15 cellular contexts compared by ENCODE assay signal in the genomic region with DNA sequence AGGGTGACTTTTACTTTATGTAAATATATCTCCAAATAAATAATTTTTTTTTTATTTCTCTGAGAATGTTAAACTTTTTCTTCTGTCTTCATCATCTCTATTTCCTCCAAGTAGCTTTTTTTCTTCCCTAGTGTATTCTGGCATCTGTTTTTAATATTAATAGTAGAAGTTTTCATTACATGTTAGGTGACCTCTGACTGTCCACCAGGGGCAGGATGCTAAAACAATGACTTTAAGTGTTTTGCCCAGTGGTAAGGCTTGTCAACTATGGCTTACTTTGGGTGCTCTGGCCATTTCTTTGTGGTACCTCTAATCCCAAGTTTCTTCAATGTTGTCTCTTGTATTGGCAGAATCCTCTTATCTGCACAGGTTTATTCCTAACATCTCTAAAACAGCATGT.
DNase-seq lines count a peak whose midpoint lies in the region; ATAC-seq and TF ChIP-seq lines count a peak whose summit lies in the region.
"Had no signal": no experiment of that assay in that cellular context is flagged by ENCODE, and none has a peak within 500 bp of the region (broad histone marks: within the 10 kb centered on the region; RNA-seq: fewer than 3 reads in every experiment).

No MANE protein-coding gene starts in this region.

- H3K4me3 ChIP-seq in OCI-LY7 (ENCODE audit: low read depth, low read length, poor library complexity, severe bottlenecking) (no peak overlapping the region), psoas muscle (no peak overlapping the region)
- H3K4me3 ChIP-seq: suprapubic skin had no signal

- intact Hi-C loops in activated CD8-positive, alpha-beta T cell treated with anti-CD3 and anti-CD28 coated beads for 36 hours (cut with micrococcal nuclease), result no loop called here
- intact Hi-C loops in OCI-LY7 (cut with micrococcal nuclease; ENCODE audit: unreplicated experiment), result no loop called here
- intact Hi-C loops in psoas muscle (cut with DNase I), result no loop called here
- intact Hi-C loops in posterior cingulate gyrus (cut with DNase I), result no loop called here

- H3K79me2 ChIP-seq in OCI-LY7 (ENCODE audit: insufficient read depth, low read depth, low read length), result no peaks in the 10 kb centered on the region

- H3K27me3 Mint-ChIP-seq in activated CD8-positive, alpha-beta T cell treated with anti-CD3 and anti-CD28 coated beads for 36 hours, result no peaks in the 10 kb centered on the region
- H3K27me3 Mint-ChIP-seq in activated CD8-positive, alpha-beta T cell treated with anti-CD3 and anti-CD28 coated beads, Interleukin-2, amount 10 ng/mL, durations not matched to agents 7 days and 5 days (ENCODE audit: low read depth), result no peaks in the 10 kb centered on the region
- no peaks in the 10 kb centered on the region for H3K27me3 Mint-ChIP-seq in endothelial cell (ENCODE audit: unreplicated experiment)

- H3K27ac ChIP-seq in OCI-LY7 (ENCODE audit: low read depth, low read length, poor library complexity, severe bottlenecking), result no peak overlapping the region
- no peak overlapping the region for H3K27ac ChIP-seq in psoas muscle
- H3K27ac ChIP-seq: suprapubic skin had no signal

- H3K4me2 ChIP-seq in OCI-LY7 (ENCODE audit: low read length), result no peak overlapping the region

- H3K36me3 ChIP-seq in OCI-LY7 (ENCODE audit: insufficient read depth, low read length) (peaks cover 3% of the 10 kb centered on the region), psoas muscle (ENCODE audit: insufficient read depth in 1 of 2, low read depth in 1 of 2) (peaks cover 0 to 3% of the 10 kb centered on the region in 2 donors)
- H3K36me3 ChIP-seq: suprapubic skin had no signal

- CTCF ChIA-PET in activated CD8-positive, alpha-beta T cell treated with anti-CD3 and anti-CD28 coated beads for 36 hours (lab: Charles Lee), result interaction anchor here (3.2 kb wide), 1 partner anchor 10 kb away, joined by 19 read pairs; no protein-coding TSS in a partner anchor
- CTCF ChIA-PET in activated CD8-positive, alpha-beta T cell treated with anti-CD3 and anti-CD28 coated beads, Interleukin-2, amount 10 ng/mL, durations not matched to agents 7 days and 5 days (lab: Charles Lee), result no interaction called here
- CTCF ChIA-PET in OCI-LY7 (lab: Charles Lee; ENCODE audit: unreplicated experiment), result no interaction called here

- no peaks in the 10 kb centered on the region for H3K27me3 ChIP-seq in psoas muscle (ENCODE audit: insufficient read depth in 3 of 3, low read length in 2 of 3)
- H3K27me3 ChIP-seq: suprapubic skin had no signal

- H3K4me3 Mint-ChIP-seq in activated CD8-positive, alpha-beta T cell treated with anti-CD3 and anti-CD28 coated beads for 36 hours, result no peak overlapping the region
- H3K4me3 Mint-ChIP-seq in activated CD8-positive, alpha-beta T cell treated with anti-CD3 and anti-CD28 coated beads, Interleukin-2, amount 10 ng/mL, durations not matched to agents 7 days and 5 days, result no peak overlapping the region
- no peak overlapping the region for H3K4me3 Mint-ChIP-seq in endothelial cell (ENCODE audit: unreplicated experiment)

- H3K9me3 Mint-ChIP-seq in activated CD8-positive, alpha-beta T cell treated with anti-CD3 and anti-CD28 coated beads for 36 hours, result no peaks in the 10 kb centered on the region
- no peaks in the 10 kb centered on the region for H3K9me3 Mint-ChIP-seq in activated CD8-positive, alpha-beta T cell treated with anti-CD3 and anti-CD28 coated beads, Interleukin-2, amount 10 ng/mL, durations not matched to agents 7 days and 5 days (ENCODE audit: insufficient read depth)
- H3K9me3 Mint-ChIP-seq in endothelial cell (ENCODE audit: unreplicated experiment), result no peaks in the 10 kb centered on the region

- H4K20me1 ChIP-seq in OCI-LY7 (ENCODE audit: insufficient read depth, low read length), result no peaks in the 10 kb centered on the region

- no TSS peak for BruUV-seq in OCI-LY7 (replicated peaks; lab: Mats Ljungman, UMichigan)

- POLR2A ChIA-PET in activated CD8-positive, alpha-beta T cell treated with anti-CD3 and anti-CD28 coated beads for 36 hours (lab: Charles Lee), result no interaction called here
- POLR2A ChIA-PET in activated CD8-positive, alpha-beta T cell treated with anti-CD3 and anti-CD28 coated beads, Interleukin-2, amount 10 ng/mL, durations not matched to agents 7 days and 5 days (lab: Charles Lee), result no interaction called here
- POLR2A ChIA-PET in OCI-LY7 (lab: Charles Lee), result interaction anchor here (0.8 to 2.2 kb wide), 2 partner anchors 11 to 51 kb away, joined by 3 to 5 read pairs; no protein-coding TSS in a partner anchor

- peak; percentile 37 for TF ChIP-seq CTCF in activated CD8-positive, alpha-beta T cell treated with anti-CD3 and anti-CD28 coated beads for 36 hours (IDR thresholded peaks at IDR 0.05)
- peak; percentile 64 for TF ChIP-seq CTCF in OCI-LY7 (conservative IDR thresholded peaks at IDR 0.05; ENCODE audit: low read length)
- TF ChIP-seq CTCF in endothelial cell (IDR thresholded peaks at IDR 0.05; ENCODE audit: unreplicated experiment), result peak; percentile 49
- TF ChIP-seq CTCF in psoas muscle (IDR thresholded peaks at IDR 0.05), result peak; percentile 13

- H3K4me1 ChIP-seq in OCI-LY7 (ENCODE audit: insufficient read depth, low read length, poor library complexity, severe bottlenecking) (no peaks in the 10 kb centered on the region), psoas muscle (no peaks in the 10 kb centered on the region)
- H3K4me1 ChIP-seq: suprapubic skin had no signal

- ATAC-seq in activated CD8-positive, alpha-beta T cell treated with anti-CD3 and anti-CD28 coated beads for 36 hours, result no peak
- ATAC-seq in activated CD8-positive, alpha-beta T cell treated with anti-CD3 and anti-CD28 coated beads, Interleukin-2, amount 10 ng/mL, durations not matched to agents 7 days and 5 days, result no peak
- ATAC-seq in psoas muscle, result no peak
- ATAC-seq in GM21526 (IDR thresholded peaks at IDR 0.05; ENCODE audit: low FRiP score, unreplicated experiment), result no peak
- no peak for ATAC-seq in GM21447 (IDR thresholded peaks at IDR 0.05; ENCODE audit: unreplicated experiment)
- ATAC-seq: right cardiac atrium had no signal

- DNase-seq in activated CD8-positive, alpha-beta T cell treated with anti-CD3 and anti-CD28 coated beads for 36 hours, result no peak
- DNase-seq in activated CD8-positive, alpha-beta T cell treated with anti-CD3 and anti-CD28 coated beads, Interleukin-2, amount 10 ng/mL, durations not matched to agents 7 days and 5 days, result no peak
- DNase-seq in OCI-LY7 (ENCODE audit: low spot score) (peak; percentile 25), endothelial cell (ENCODE audit: low spot score) (no peak), psoas muscle (no peak), posterior cingulate gyrus (no peak)
- DNase-seq: activated CD4-positive, alpha-beta T cell treated with anti-CD3 and anti-CD28 coated beads, Interleukin-2, amount 50 U/mL, for 1 hour; mesenchymal stem cell; NCI-H1105; NCI-H524 treated with DMSO at 0.1 percent for 48 hours; right cardiac atrium; SW 1271 had no signal

- H3K27ac Mint-ChIP-seq in activated CD8-positive, alpha-beta T cell treated with anti-CD3 and anti-CD28 coated beads for 36 hours, result no peak overlapping the region
- no peak overlapping the region for H3K27ac Mint-ChIP-seq in activated CD8-positive, alpha-beta T cell treated with anti-CD3 and anti-CD28 coated beads, Interleukin-2, amount 10 ng/mL, durations not matched to agents 7 days and 5 days
- no peak overlapping the region for H3K27ac Mint-ChIP-seq in endothelial cell (ENCODE audit: unreplicated experiment)

- H3K9me3 ChIP-seq in OCI-LY7 (ENCODE audit: low read length) (no peaks in the 10 kb centered on the region), psoas muscle (peaks cover 10% of the 10 kb centered on the region)
- H3K9me3 ChIP-seq: suprapubic skin had no signal

- H3K9me2 ChIP-seq in OCI-LY7 (ENCODE audit: insufficient read depth, low read length), result no peaks in the 10 kb centered on the region

- H2AFZ ChIP-seq in OCI-LY7 (ENCODE audit: low read length), result no peak overlapping the region

- H3K4me1 Mint-ChIP-seq in activated CD8-positive, alpha-beta T cell treated with anti-CD3 and anti-CD28 coated beads for 36 hours (ENCODE audit: low read depth), result no peaks in the 10 kb centered on the region
- H3K4me1 Mint-ChIP-seq in activated CD8-positive, alpha-beta T cell treated with anti-CD3 and anti-CD28 coated beads, Interleukin-2, amount 10 ng/mL, durations not matched to agents 7 days and 5 days (ENCODE audit: low read depth), result no peaks in the 10 kb centered on the region
- H3K4me1 Mint-ChIP-seq in endothelial cell (ENCODE audit: unreplicated experiment), result no peaks in the 10 kb centered on the region

- peaks cover 6% of the 10 kb centered on the region for H3K36me3 Mint-ChIP-seq in activated CD8-positive, alpha-beta T cell treated with anti-CD3 and anti-CD28 coated beads for 36 hours (ENCODE audit: low read depth)
- peaks cover 5% of the 10 kb centered on the region for H3K36me3 Mint-ChIP-seq in activated CD8-positive, alpha-beta T cell treated with anti-CD3 and anti-CD28 coated beads, Interleukin-2, amount 10 ng/mL, durations not matched to agents 7 days and 5 days (ENCODE audit: low read depth)
- H3K36me3 Mint-ChIP-seq in endothelial cell (ENCODE audit: low read depth, unreplicated experiment), result no peaks in the 10 kb centered on the region

Comparison
In these comparisons a context has a peak if more than half of its experiments do, and no peak if none do; other contexts are left out.
1. CTCF ChIP-seq: peak in every context shown above with its lines; median percentile 64 in OCI-LY7; 49 in endothelial cell; 37 in activated CD8-positive, alpha-beta T cell treated with anti-CD3 and anti-CD28 coated beads for 36 hours; 13 in psoas muscle.